ENCODE assay signal across 11 cellular contexts in genomic region chr13:24203726-24204295, GRCh38. TPM values are rescaled to one million over a fixed set of nuclear protein-coding genes. Genes with fewer than 3 reads are reported as not detected.
DNase-seq lines count a peak whose midpoint lies in the region; ATAC-seq and TF ChIP-seq lines count a peak whose summit lies in the region.
"Had no signal": no experiment of that assay in that cellular context is flagged by ENCODE, and none has a peak within 500 bp of the region (broad histone marks: within the 10 kb centered on the region; RNA-seq: fewer than 3 reads in every experiment).

No MANE protein-coding gene starts in this region.

- no peaks in the 10 kb centered on the region for H3K36me3 ChIP-seq in sigmoid colon
- H3K36me3 ChIP-seq: BE2C, heart left ventricle, pancreas had no signal

- no peaks in the 10 kb centered on the region for H3K27me3 Mint-ChIP-seq in activated CD4-positive, alpha-beta T cell treated with anti-CD3 and anti-CD28 coated beads, Interleukin-2, amount 10 ng/mL, durations not matched to agents 7 days and 5 days
- H3K27me3 Mint-ChIP-seq in activated naive CD8-positive, alpha-beta T cell treated with anti-CD3 and anti-CD28 coated beads, Interleukin-2, amount 10 ng/mL, durations not matched to agents 7 days and 5 days, result no peaks in the 10 kb centered on the region

- CTCF ChIA-PET in activated CD4-positive, alpha-beta T cell treated with anti-CD3 and anti-CD28 coated beads, Interleukin-2, amount 10 ng/mL, durations not matched to agents 7 days and 5 days (lab: Charles Lee), result interaction anchor here (0.6 to 1.7 kb wide), 4 partner anchors 15 to 160 kb away, joined by 3 to 5 read pairs (median 4); no protein-coding TSS in a partner anchor

- H3K4me3 ChIP-seq in sigmoid colon, result no peak overlapping the region
- H3K4me3 ChIP-seq: heart left ventricle, pancreas had no signal

- no peak for TF ChIP-seq POLR2A in sigmoid colon (IDR thresholded peaks at IDR 0.05)

- H3K4me1 ChIP-seq in sigmoid colon, result peaks cover 0 to 57% (median 50%) of the 10 kb centered on the region in 4 donors
- H3K4me1 ChIP-seq: BE2C had no signal

- intact Hi-C loops in sigmoid colon (cut with DNase I), result no loop called here

- peaks cover 32% of the 10 kb centered on the region for H3K4me1 Mint-ChIP-seq in activated CD4-positive, alpha-beta T cell treated with anti-CD3 and anti-CD28 coated beads, Interleukin-2, amount 10 ng/mL, durations not matched to agents 7 days and 5 days
- H3K4me1 Mint-ChIP-seq in activated naive CD8-positive, alpha-beta T cell treated with anti-CD3 and anti-CD28 coated beads, Interleukin-2, amount 10 ng/mL, durations not matched to agents 7 days and 5 days, result peaks cover 32% of the 10 kb centered on the region

- no peak for TF ChIP-seq EP300 in sigmoid colon (IDR thresholded peaks at IDR 0.05)

- POLR2A ChIA-PET in activated CD4-positive, alpha-beta T cell treated with anti-CD3 and anti-CD28 coated beads, Interleukin-2, amount 10 ng/mL, durations not matched to agents 7 days and 5 days (lab: Charles Lee), result no interaction called here
- POLR2A ChIA-PET in activated naive CD8-positive, alpha-beta T cell treated with anti-CD3 and anti-CD28 coated beads, Interleukin-2, amount 10 ng/mL, durations not matched to agents 7 days and 5 days (lab: Charles Lee), result interaction anchor here (0.7 to 2.2 kb wide), 5 partner anchors 22 to 743 kb away, joined by 3 to 20 read pairs (median 3); partner anchors contain the start of gene SPATA13

- peak overlapping the region; percentile 59 for H3K27ac Mint-ChIP-seq in activated CD4-positive, alpha-beta T cell treated with anti-CD3 and anti-CD28 coated beads, Interleukin-2, amount 10 ng/mL, durations not matched to agents 7 days and 5 days
- H3K27ac Mint-ChIP-seq in activated naive CD8-positive, alpha-beta T cell treated with anti-CD3 and anti-CD28 coated beads, Interleukin-2, amount 10 ng/mL, durations not matched to agents 7 days and 5 days, result peak overlapping the region; percentile 83

- DNase-seq in activated CD4-positive, alpha-beta T cell treated with anti-CD3 and anti-CD28 coated beads, Interleukin-2, amount 10 ng/mL, durations not matched to agents 7 days and 5 days, result peak; percentile 40
- no peak for DNase-seq in activated CD4-positive, alpha-beta T cell treated with anti-CD3 and anti-CD28 coated beads for 1 hour
- no peak for DNase-seq in activated naive CD8-positive, alpha-beta T cell treated with anti-CD3 and anti-CD28 coated beads, Interleukin-2, amount 10 ng/mL, durations not matched to agents 7 days and 5 days
- no peak for DNase-seq in sigmoid colon
- no peak for DNase-seq in NK-92 treated with Interleukin-12 subunit alpha and Interleukin-12 subunit beta, amount 100 ng/mL, for 24 hours (lab: John Stamatoyannopoulos, UW)
- DNase-seq in stimulated activated CD4-positive, alpha-beta T cell treated with anti-CD3 and anti-CD28 coated beads, Interleukin-12 subunit alpha, Interleukin-12 subunit beta, amount 100 ng/mL, for 4 hours, result no peak
- DNase-seq: BE2C, heart left ventricle, pancreas had no signal

- no peaks in the 10 kb centered on the region for H3K9me3 Mint-ChIP-seq in activated CD4-positive, alpha-beta T cell treated with anti-CD3 and anti-CD28 coated beads, Interleukin-2, amount 10 ng/mL, durations not matched to agents 7 days and 5 days
- H3K9me3 Mint-ChIP-seq in activated naive CD8-positive, alpha-beta T cell treated with anti-CD3 and anti-CD28 coated beads, Interleukin-2, amount 10 ng/mL, durations not matched to agents 7 days and 5 days, result no peaks in the 10 kb centered on the region

- WGBS in sigmoid colon, 2 donors, result 39 to 73% methylated on average over 2 of the region's 2 CpGs

- no peaks in the 10 kb centered on the region for H3K9me3 ChIP-seq in sigmoid colon
- H3K9me3 ChIP-seq: BE2C, heart left ventricle, pancreas had no signal

- no peak for TF ChIP-seq CTCF in sigmoid colon (IDR thresholded peaks at IDR 0.05)

- ATAC-seq in HG02884 (IDR thresholded peaks at IDR 0.05; ENCODE audit: unreplicated experiment) (peak; percentile 69), GM21723 (IDR thresholded peaks at IDR 0.05; ENCODE audit: unreplicated experiment) (no peak)
- ATAC-seq in activated naive CD8-positive, alpha-beta T cell treated with anti-CD3 and anti-CD28 coated beads, Interleukin-2, amount 10 ng/mL, durations not matched to agents 7 days and 5 days (ENCODE audit: low read depth), result peak; percentile 99

- peak overlapping the region in 3 of 4 donors; percentile 53 to 79 (median 77) for H3K27ac ChIP-seq in sigmoid colon
- H3K27ac ChIP-seq: pancreas had no signal

- peak overlapping the region; percentile 16 for H3K4me3 Mint-ChIP-seq in activated CD4-positive, alpha-beta T cell treated with anti-CD3 and anti-CD28 coated beads, Interleukin-2, amount 10 ng/mL, durations not matched to agents 7 days and 5 days
- H3K4me3 Mint-ChIP-seq in activated naive CD8-positive, alpha-beta T cell treated with anti-CD3 and anti-CD28 coated beads, Interleukin-2, amount 10 ng/mL, durations not matched to agents 7 days and 5 days, result peak overlapping the region; percentile 72

- H3K27me3 ChIP-seq in sigmoid colon, result no peaks in the 10 kb centered on the region
- H3K27me3 ChIP-seq: heart left ventricle, pancreas had no signal

- no peaks in the 10 kb centered on the region for H3K36me3 Mint-ChIP-seq in activated CD4-positive, alpha-beta T cell treated with anti-CD3 and anti-CD28 coated beads, Interleukin-2, amount 10 ng/mL, durations not matched to agents 7 days and 5 days (ENCODE audit: low read depth)
- H3K36me3 Mint-ChIP-seq in activated naive CD8-positive, alpha-beta T cell treated with anti-CD3 and anti-CD28 coated beads, Interleukin-2, amount 10 ng/mL, durations not matched to agents 7 days and 5 days, result peaks cover 20% of the 10 kb centered on the region

RNA-seq across cellular contexts. Expression of gene SPATA13, which starts 43.3 kb away (rescaled TPM):
- 10 to 100 TPM; 68.4 to 72.6 TPM for total RNA-seq in activated CD4-positive, alpha-beta T cell treated with anti-CD3 and anti-CD28 coated beads, Interleukin-2, amount 10 ng/mL, durations not matched to agents 7 days and 5 days
- 10 to 100 TPM; 78.7 to 89.9 TPM for total RNA-seq in activated naive CD8-positive, alpha-beta T cell treated with anti-CD3 and anti-CD28 coated beads, Interleukin-2, amount 10 ng/mL, durations not matched to agents 7 days and 5 days
- total RNA-seq in sigmoid colon, result 10 to 100 TPM; 16.1 to 29.4 (median 21.7) TPM
- 10 to 100 TPM; 15.6 to 20.6 (median 18.1) TPM for polyA plus RNA-seq in sigmoid colon
